In the genomic region with DNA sequence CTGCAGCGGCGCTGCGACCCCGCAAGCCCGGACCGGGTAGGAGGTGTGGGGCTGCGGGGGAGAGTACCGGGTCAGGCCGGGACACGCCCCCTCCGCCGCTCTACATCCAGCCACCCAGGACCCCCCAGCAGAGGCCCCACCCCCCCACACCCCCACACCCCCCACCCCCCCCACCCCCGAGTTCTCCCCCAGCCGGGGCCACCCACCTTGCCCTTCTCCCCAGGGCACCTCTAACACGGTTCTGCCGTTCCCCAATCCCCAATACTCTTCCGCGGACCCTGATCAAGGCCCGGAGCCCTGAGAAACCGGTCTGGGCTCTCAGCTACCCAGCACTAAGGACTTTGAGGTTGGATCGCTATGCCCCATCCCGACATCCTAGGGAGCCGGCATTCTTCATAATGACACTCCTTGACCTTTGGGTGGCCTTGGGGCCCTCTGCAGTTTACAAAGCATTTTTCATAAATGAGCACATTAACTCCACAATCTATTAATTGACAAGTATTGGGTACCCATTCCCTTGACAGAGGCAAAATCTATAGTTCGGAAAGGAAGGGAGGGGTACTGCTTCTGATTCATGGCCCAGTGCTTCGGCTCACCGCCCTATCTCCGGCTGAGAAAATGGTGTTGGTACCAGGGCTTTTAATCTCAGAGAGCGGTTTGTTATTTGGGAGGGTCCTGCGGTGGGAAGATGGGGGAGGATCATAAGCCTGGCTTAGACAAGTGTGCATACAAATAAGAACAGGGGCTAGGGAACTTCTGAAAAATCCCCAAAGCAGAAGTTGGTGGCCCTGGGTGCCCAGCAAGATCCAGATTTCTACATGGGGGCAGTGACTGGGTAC, we compare ENCODE assay signal across 8 cellular contexts. TPM values are rescaled to one million over a fixed set of nuclear protein-coding genes. Genes with fewer than 3 reads are reported as not detected.
DNase-seq lines count a peak whose midpoint lies in the region; ATAC-seq, FAIRE-seq and TF ChIP-seq lines count a peak whose summit lies in the region.

No MANE protein-coding gene starts in this region.

- H3K9me3 Mint-ChIP-seq in nephron = no peaks in the 10 kb centered on the region

- H3K36me3 ChIP-seq in BLaER1 treated with 17β-estradiol and CSF1 and Interleukin-3, amounts not matched to agents 10 nM and 100 nM = peaks cover 17 to 31% (median 24%) of the 10 kb centered on the region in 11 experiments
- H3K36me3 ChIP-seq in IMR-90 (ENCODE audit: control insufficient read depth, insufficient read depth, low read length) (peaks cover 2% of the 10 kb centered on the region; the same call in 1 of the 2 replicates), bronchial epithelial cell (ENCODE audit: control insufficient read depth, insufficient read depth, low read length) (peaks cover 3% of the 10 kb centered on the region)

- no peak for ATAC-seq in IMR-90 (ENCODE audit: low read depth)
- no peak for ATAC-seq in GM21619 (IDR thresholded peaks at IDR 0.05; ENCODE audit: unreplicated experiment)
- no peak for ATAC-seq in HG03521 (IDR thresholded peaks at IDR 0.05; ENCODE audit: unreplicated experiment)

- peak overlapping the region; percentile 70 to 90 (median 78) for H3K4me3 Mint-ChIP-seq in nephron

- no peak for FAIRE-seq in bronchial epithelial cell (lab: Jason Lieb, UNC)

- H3K36me3 Mint-ChIP-seq in nephron (ENCODE audit: low read depth) = peaks cover 3% of the 10 kb centered on the region

- H3K9ac ChIP-seq in BLaER1 treated with 17β-estradiol and CSF1 and Interleukin-3, amounts not matched to agents 10 nM and 100 nM = peak overlapping the region; percentile 70 to 97 (median 81); a peak in 20 of 22 replicates
- H3K9ac ChIP-seq in IMR-90 (ENCODE audit: low read depth, low read length) = no peak overlapping the region

- CTCF ChIA-PET in IMR-90 (lab: Yijun Ruan, JAX) = interaction anchor here (0.9 to 1.3 kb wide), 2 partner anchors 9 to 19 kb away, joined by 3 to 4 read pairs; no protein-coding TSS in a partner anchor

- H4K8ac ChIP-seq in IMR-90 (ENCODE audit: low read depth in 2 of 2, low read length in 2 of 2) = no peak overlapping the region; a peak in 1 of 4 replicates

- no peak overlapping the region for H4K5ac ChIP-seq in IMR-90 (ENCODE audit: low read depth, low read length)

- H3K27me3 Mint-ChIP-seq in nephron (ENCODE audit: low read depth) = peaks cover 32% of the 10 kb centered on the region

- no peak overlapping the region for H4K91ac ChIP-seq in IMR-90 (ENCODE audit: insufficient read depth, low read depth, low read length)

- 79% methylated on average over 4 of the region's 29 CpGs; no CpG with 5 or more reads in 1 of the 2 experiments for WGBS in IMR-90 (ENCODE audit: extremely low coverage in 2 of 2, insufficient read length in 1 of 2), 2 experiments

- H2BK5ac ChIP-seq in IMR-90 (ENCODE audit: low read depth, low read length, poor library complexity, severe bottlenecking) = no peak overlapping the region

- POLR2A ChIA-PET in IMR-90 (lab: Charles Lee; ENCODE audit: unreplicated experiment) = no interaction called here

- BruUV-seq in IMR-90 (replicated peaks; lab: Mats Ljungman, UMichigan) = no TSS peak

- TF ChIP-seq POLR2A in IMR-90 (IDR thresholded peaks at IDR 0.05; ENCODE audit: low read depth, low read length) = no peak

- TF ChIP-seq CTCF in IMR-90 (conservative IDR thresholded peaks at IDR 0.05; ENCODE audit: low read depth, low read length) = no peak
- TF ChIP-seq CTCF in bronchial epithelial cell (IDR thresholded peaks at IDR 0.05; ENCODE audit: insufficient read depth, low read length, severe bottlenecking) = no peak
- no peak for TF ChIP-seq CTCF in nephron (IDR thresholded peaks at IDR 0.05; ENCODE audit: unreplicated experiment in 3 of 3)

- H4K20me1 ChIP-seq in BLaER1 treated with 17β-estradiol and CSF1 and Interleukin-3, amounts not matched to agents 10 nM and 100 nM = peaks cover 33 to 56% (median 38%) of the 10 kb centered on the region in 11 experiments
- peaks cover 15% of the 10 kb centered on the region for H4K20me1 ChIP-seq in IMR-90 (ENCODE audit: insufficient read depth, low read length)

- H3K14ac ChIP-seq in IMR-90 (replicated peaks; ENCODE audit: low read depth, low read length) = no peak overlapping the region; the same call in 1 of the 2 replicates

- no peaks in the 10 kb centered on the region for H3K9me3 ChIP-seq in BLaER1 treated with 17β-estradiol and CSF1 and Interleukin-3, amounts not matched to agents 10 nM and 100 nM (replicated peaks in 1 of 11)
- H3K9me3 ChIP-seq in IMR-90 (ENCODE audit: control insufficient read depth, insufficient read depth, low read length) = no peaks in the 10 kb centered on the region

- H3K23ac ChIP-seq in IMR-90 (ENCODE audit: low read depth, low read length) = 0 out of 2 replicates have a peak overlapping the region, but pooled peaks have one; percentile 25

- H3K4me1 ChIP-seq in BLaER1 treated with 17β-estradiol and CSF1 and Interleukin-3, amounts not matched to agents 10 nM and 100 nM = peaks cover 53 to 74% (median 67%) of the 10 kb centered on the region in 10 experiments
- H3K4me1 ChIP-seq in IMR-90 (ENCODE audit: control insufficient read depth, insufficient read depth, low read length) = peaks cover 20% of the 10 kb centered on the region

- intact Hi-C loops in IMR-90 (cut with micrococcal nuclease) = no loop called here

- H2AK5ac ChIP-seq in IMR-90 (ENCODE audit: low read depth, low read length) = peak overlapping the region; percentile 13

- H3K18ac ChIP-seq in IMR-90 (ENCODE audit: low read depth, low read length) = no peak overlapping the region

- no peak overlapping the region; the same call in 1 of the 2 replicates for H3K4ac ChIP-seq in IMR-90 (ENCODE audit: low read depth, low read length)

- H2BK120ac ChIP-seq in IMR-90 (ENCODE audit: low read depth, low read length) = no peak overlapping the region

- H2AFZ ChIP-seq in IMR-90 (replicated peaks; ENCODE audit: low read length, poor library complexity) = peak overlapping the region; percentile 84

- peak overlapping the region; percentile 61 to 90 (median 82); a peak in 20 of 22 replicates for H3K27ac ChIP-seq in BLaER1 treated with 17β-estradiol and CSF1 and Interleukin-3, amounts not matched to agents 10 nM and 100 nM
- no peak overlapping the region for H3K27ac ChIP-seq in IMR-90 (ENCODE audit: insufficient read depth, low read length)

- H2BK15ac ChIP-seq in IMR-90 (ENCODE audit: low read depth, low read length) = no peak overlapping the region

- peaks cover 9% of the 10 kb centered on the region; the same call in 1 of the 2 replicates for H3K9me1 ChIP-seq in IMR-90 (ENCODE audit: insufficient read depth, low read length)

- peak overlapping the region; percentile 15 to 67 (median 60) for H3K27ac Mint-ChIP-seq in nephron

- no peak for TF ChIP-seq RAD21 in IMR-90 (IDR thresholded peaks at IDR 0.05; ENCODE audit: low read length)

- DNase-seq in IMR-90 (no peak), bronchial epithelial cell (ENCODE audit: low read depth) (no peak), putamen (ENCODE audit: low spot score) (no peak), COR-L47 (lab: John Stamatoyannopoulos, UW) (no peak)

- H3K27me3 ChIP-seq in BLaER1 treated with 17β-estradiol and CSF1 and Interleukin-3, amounts not matched to agents 10 nM and 100 nM = no peaks in the 10 kb centered on the region
- H3K27me3 ChIP-seq in IMR-90 (ENCODE audit: control insufficient read depth, insufficient read depth, low read length) (no peaks in the 10 kb centered on the region), bronchial epithelial cell (ENCODE audit: control insufficient read depth, insufficient read depth, low read length) (no peaks in the 10 kb centered on the region)

- in situ Hi-C loops in IMR-90 (cut with MboI; ENCODE audit: low sequenced_read_pairs) = no loop called here

- no peak overlapping the region for H3K56ac ChIP-seq in IMR-90 (ENCODE audit: extremely low read depth, insufficient read depth, low read length)

- peak overlapping the region in 9 of 10 experiments; percentile 86 to 99 (median 93); a peak in 13 of 20 replicates for H3K4me3 ChIP-seq in BLaER1 treated with 17β-estradiol and CSF1 and Interleukin-3, amounts not matched to agents 10 nM and 100 nM
- H3K4me3 ChIP-seq in IMR-90 (ENCODE audit: insufficient read depth, low read depth, low read length) (peak overlapping the region; percentile 45), bronchial epithelial cell (ENCODE audit: low read depth, low read length) (peak overlapping the region; percentile 71)

- peak overlapping the region; percentile 90 to 100 (median 99) for H3K4me2 ChIP-seq in BLaER1 treated with 17β-estradiol and CSF1 and Interleukin-3, amounts not matched to agents 10 nM and 100 nM
- peak overlapping the region; percentile 40; the same call in 1 of the 2 replicates for H3K4me2 ChIP-seq in IMR-90 (ENCODE audit: low read depth, low read length)

- H3K79me1 ChIP-seq in IMR-90 (ENCODE audit: low read depth in 1 of 2, low read length in 2 of 2) = peaks cover 20 to 48% of the 10 kb centered on the region in 2 experiments

- H3K4me1 Mint-ChIP-seq in nephron = peaks cover 58% of the 10 kb centered on the region

- peak overlapping the region; percentile 79 for H2AK9ac ChIP-seq in IMR-90 (replicated peaks; ENCODE audit: low read depth, low read length, poor library complexity)

- no peak overlapping the region for H2BK20ac ChIP-seq in IMR-90 (ENCODE audit: low read depth, low read length)

- dilution Hi-C loops in IMR-90 (cut with HindIII; ENCODE audit: low sequenced_read_pairs, unreplicated experiment) = no loop called here

TF ChIP-seq in IMR-90, 13 proteins besides CTCF, POLR2A, EP300 and RAD21 (continues in another document):
- TF ChIP-seq, protein P1, sequence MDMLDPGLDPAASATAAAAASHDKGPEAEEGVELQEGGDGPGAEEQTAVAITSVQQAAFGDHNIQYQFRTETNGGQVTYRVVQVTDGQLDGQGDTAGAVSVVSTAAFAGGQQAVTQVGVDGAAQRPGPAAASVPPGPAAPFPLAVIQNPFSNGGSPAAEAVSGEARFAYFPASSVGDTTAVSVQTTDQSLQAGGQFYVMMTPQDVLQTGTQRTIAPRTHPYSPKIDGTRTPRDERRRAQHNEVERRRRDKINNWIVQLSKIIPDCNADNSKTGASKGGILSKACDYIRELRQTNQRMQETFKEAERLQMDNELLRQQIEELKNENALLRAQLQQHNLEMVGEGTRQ (IDR thresholded peaks at IDR 0.05; ENCODE audit: low read depth, low read length) = no peak

RNA-seq across cellular contexts. Expression of gene IMPDH1, which starts 3.4 kb away (rescaled TPM):
- total RNA-seq in IMR-90 (2012; rRNA removed) = 45.3 and 49.5 TPM in 2 replicates
- polyA plus RNA-seq in IMR-90 (2012; rRNA removed) = 69.3 and 72.0 TPM in 2 replicates
- polyA plus RNA-seq in IMR-90 (2012; cell fraction: cytosol; rRNA removed) = 76.2 and 79.9 TPM in 2 replicates
- polyA plus RNA-seq in IMR-90 (2012; cell fraction: nucleus; rRNA removed; ENCODE audit: low replicate concordance) = 87.3 and 216 TPM in 2 replicates
- total RNA-seq in bronchial epithelial cell = 47.9 and 53.4 TPM in 2 replicates

RNA-seq across cellular contexts. Expression of gene PRRT4, which starts 44.9 kb away (rescaled TPM):
- total RNA-seq in IMR-90 (2012; rRNA removed) = not detected in 2 replicates
- not detected in 2 replicates for polyA plus RNA-seq in IMR-90 (2012; rRNA removed)
- polyA plus RNA-seq in IMR-90 (2012; cell fraction: cytosol; rRNA removed) = 0.03 TPM in 1 of 2 replicates, not detected in the other
- polyA plus RNA-seq in IMR-90 (2012; cell fraction: nucleus; rRNA removed; ENCODE audit: low replicate concordance) = 0.03 and 0.08 TPM in 2 replicates
- total RNA-seq in bronchial epithelial cell = under 0.01 and 0.13 TPM in 2 replicates

RNA-seq across cellular contexts. Expression of gene HILPDA, which starts 49.3 kb away (rescaled TPM):
- total RNA-seq in IMR-90 (2012; rRNA removed) = 23.6 and 31.2 TPM in 2 replicates
- 29.8 and 35.6 TPM in 2 replicates for polyA plus RNA-seq in IMR-90 (2012; rRNA removed)
- 24.4 and 28.0 TPM in 2 replicates for polyA plus RNA-seq in IMR-90 (2012; cell fraction: cytosol; rRNA removed)
- polyA plus RNA-seq in IMR-90 (2012; cell fraction: nucleus; rRNA removed; ENCODE audit: low replicate concordance) = 17.9 and 23.2 TPM in 2 replicates
- total RNA-seq in bronchial epithelial cell = 41.1 and 70.4 TPM in 2 replicates
